ENCODE assay signal across 17 cellular contexts in the genomic region with DNA sequence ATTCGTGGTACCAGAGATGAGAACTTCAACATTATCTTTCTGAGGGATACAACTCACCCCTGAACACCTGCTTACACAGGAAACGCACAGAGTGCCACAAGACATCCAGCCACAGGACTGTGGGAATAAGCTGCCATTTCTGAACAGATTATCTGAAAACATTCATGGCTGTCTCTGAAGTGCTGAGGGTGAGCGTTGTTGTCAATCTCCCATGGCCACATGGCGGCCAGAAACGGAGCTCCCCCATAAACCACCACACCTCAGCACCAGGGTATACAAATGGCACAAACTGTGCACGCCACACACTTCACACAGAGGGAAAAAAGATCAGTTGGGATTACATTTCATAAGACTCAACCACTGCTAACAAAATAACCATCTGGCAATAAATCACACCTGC. TPM values are rescaled to one million over a fixed set of nuclear protein-coding genes. Genes with fewer than 3 reads are reported as not detected.
DNase-seq lines count a peak whose midpoint lies in the region; ATAC-seq, FAIRE-seq and TF ChIP-seq lines count a peak whose summit lies in the region.
"Had no signal": no experiment of that assay in that cellular context is flagged by ENCODE, and none has a peak within 500 bp of the region (broad histone marks: within the 10 kb centered on the region; RNA-seq: fewer than 3 reads in every experiment).

No MANE protein-coding gene starts in this region.

- H3K4me3 ChIP-seq in gastrocnemius medialis = no peak overlapping the region
- H3K4me3 ChIP-seq: cardiac muscle cell, heart left ventricle, lung, stomach had no signal

- no peak for DNase-seq in activated T-cell treated with anti-CD3 and anti-CD28 coated beads, Interleukin-2, amount 50 U/mL, for 72 hours
- DNase-seq in activated T-cell treated with anti-CD3 and anti-CD28 coated beads, Interleukin-2, amount 50 U/mL, for 1 hour = no peak
- DNase-seq in gastrocnemius medialis = no peak
- DNase-seq in NCI-H748 (lab: John Stamatoyannopoulos, UW; ENCODE audit: unreplicated experiment) = no peak
- no peak for DNase-seq in H54 (ENCODE audit: insufficient read length, low spot score)
- DNase-seq: activated B cell treated with CpG ODN at 0.5 μM for 24 hours; effector CD4-positive, alpha-beta T cell; NCI-H1694 treated with DMSO at 0.1 percent for 48 hours; stomach had no signal

- H3K36me3 ChIP-seq in KOPT-K1 (ENCODE audit: insufficient read depth, low read length) = no peaks in the 10 kb centered on the region
- no peaks in the 10 kb centered on the region for H3K36me3 ChIP-seq in gastrocnemius medialis
- H3K36me3 ChIP-seq: cardiac muscle cell, heart left ventricle had no signal

- no peak for TF ChIP-seq POLR2A in gastrocnemius medialis (IDR thresholded peaks at IDR 0.05)
- no peak for TF ChIP-seq POLR2A in H54 (IDR thresholded peaks at IDR 0.05; ENCODE audit: low read depth, low read length)

- peaks cover 51 to 60% of the 10 kb centered on the region in 2 donors for H3K4me1 ChIP-seq in gastrocnemius medialis

- H3K36me3 Mint-ChIP-seq in activated T-cell treated with anti-CD3 and anti-CD28 coated beads, Interleukin-2, amount 50 U/mL, for 72 hours (ENCODE audit: insufficient read depth in 2 of 2) = peaks cover 0 to 14% of the 10 kb centered on the region in 2 donors
- peaks cover 37% of the 10 kb centered on the region for H3K36me3 Mint-ChIP-seq in dendritic cell treated with granulocyte-macrophage colony-stimulating factor and Interleukin-4, amounts not matched to agents 40 ng/mL and 50 ng/mL, for 4 days (ENCODE audit: low read depth)

- no peaks in the 10 kb centered on the region for H3K27me3 ChIP-seq in gastrocnemius medialis
- H3K27me3 ChIP-seq: cardiac muscle cell, heart left ventricle, stomach had no signal

- H3K9me3 ChIP-seq in KOPT-K1 (ENCODE audit: insufficient read depth, low read length, poor library complexity, severe bottlenecking) = no peaks in the 10 kb centered on the region
- no peaks in the 10 kb centered on the region for H3K9me3 ChIP-seq in gastrocnemius medialis
- H3K9me3 ChIP-seq: heart left ventricle, stomach had no signal

- no peak overlapping the region for H3K4me3 Mint-ChIP-seq in activated T-cell treated with anti-CD3 and anti-CD28 coated beads, Interleukin-2, amount 50 U/mL, for 72 hours
- no peak overlapping the region for H3K4me3 Mint-ChIP-seq in dendritic cell treated with granulocyte-macrophage colony-stimulating factor and Interleukin-4, amounts not matched to agents 40 ng/mL and 50 ng/mL, for 4 days
- H3K4me3 Mint-ChIP-seq: activated B cell treated with CpG ODN at 0.5 μM for 24 hours had no signal

- H3K27me3 Mint-ChIP-seq in activated T-cell treated with anti-CD3 and anti-CD28 coated beads, Interleukin-2, amount 50 U/mL, for 72 hours (ENCODE audit: low read depth) = no peaks in the 10 kb centered on the region
- H3K27me3 Mint-ChIP-seq in dendritic cell treated with granulocyte-macrophage colony-stimulating factor and Interleukin-4, amounts not matched to agents 40 ng/mL and 50 ng/mL, for 4 days = no peaks in the 10 kb centered on the region
- H3K27me3 Mint-ChIP-seq: activated B cell treated with CpG ODN at 0.5 μM for 24 hours had no signal

- no peak for FAIRE-seq in H54 (lab: Jason Lieb, UNC)
- FAIRE-seq: urothelium cell line had no signal

- no peak for TF ChIP-seq CTCF in gastrocnemius medialis (IDR thresholded peaks at IDR 0.05 in 4 of 5, conservative IDR thresholded peaks at IDR 0.05 in 1 of 5)

- no peak for ATAC-seq in activated T-cell treated with anti-CD3 and anti-CD28 coated beads, Interleukin-2, amount 50 U/mL, for 72 hours (replicated peaks in 1 of 2)
- ATAC-seq in gastrocnemius medialis (no peak), HG03571 (IDR thresholded peaks at IDR 0.05; ENCODE audit: unreplicated experiment) (no peak)
- ATAC-seq: heart left ventricle, Right ventricle myocardium inferior had no signal

- H3K27ac ChIP-seq in KOPT-K1 (ENCODE audit: low read depth, low read length, poor library complexity, severe bottlenecking) (peak overlapping the region; percentile 50), gastrocnemius medialis (peak overlapping the region; percentile 26 to 79 (median 46))
- H3K27ac ChIP-seq: cardiac muscle cell, heart left ventricle, stomach had no signal

- H3K9me3 Mint-ChIP-seq in activated T-cell treated with anti-CD3 and anti-CD28 coated beads, Interleukin-2, amount 50 U/mL, for 72 hours = no peaks in the 10 kb centered on the region
- no peaks in the 10 kb centered on the region for H3K9me3 Mint-ChIP-seq in dendritic cell treated with granulocyte-macrophage colony-stimulating factor and Interleukin-4, amounts not matched to agents 40 ng/mL and 50 ng/mL, for 4 days
- H3K9me3 Mint-ChIP-seq: activated B cell treated with CpG ODN at 0.5 μM for 24 hours had no signal

- peak overlapping the region; percentile 74 for H3K27ac Mint-ChIP-seq in activated T-cell treated with anti-CD3 and anti-CD28 coated beads, Interleukin-2, amount 50 U/mL, for 72 hours
- peak overlapping the region; percentile 40 for H3K27ac Mint-ChIP-seq in dendritic cell treated with granulocyte-macrophage colony-stimulating factor and Interleukin-4, amounts not matched to agents 40 ng/mL and 50 ng/mL, for 4 days
- H3K27ac Mint-ChIP-seq: activated B cell treated with CpG ODN at 0.5 μM for 24 hours had no signal

- in situ Hi-C loops in gastrocnemius medialis (cut with MboI; ENCODE audit: low sequenced_read_pairs in 4 of 4) = no loop called here

- peaks cover 56% of the 10 kb centered on the region for H3K4me1 Mint-ChIP-seq in activated T-cell treated with anti-CD3 and anti-CD28 coated beads, Interleukin-2, amount 50 U/mL, for 72 hours (ENCODE audit: low read depth)
- peaks cover 70% of the 10 kb centered on the region for H3K4me1 Mint-ChIP-seq in dendritic cell treated with granulocyte-macrophage colony-stimulating factor and Interleukin-4, amounts not matched to agents 40 ng/mL and 50 ng/mL, for 4 days (ENCODE audit: low read depth)

- intact Hi-C loops in dendritic cell treated with granulocyte-macrophage colony-stimulating factor and Interleukin-4, amounts not matched to agents 40 ng/mL and 50 ng/mL, for 4 days (cut with micrococcal nuclease) = loop anchor here (10.0 kb wide), 1 partner anchor 219 kb away; no protein-coding TSS in a partner anchor
- intact Hi-C loops in gastrocnemius medialis (cut with DNase I; ENCODE audit: low total_unique reads) = no loop called here

RNA-seq across cellular contexts. Expression of a gene that starts 23.7 kb away (rescaled TPM):
- total RNA-seq in activated T-cell treated with anti-CD3 and anti-CD28 coated beads, Interleukin-2, amount 50 U/mL, for 72 hours = 100 to 1,000 TPM; 154 to 157 TPM
- 100 to 1,000 TPM in 3 of 4 donors, 10 to 100 TPM in 1; 99.6 to 172 (median 103) TPM for total RNA-seq in gastrocnemius medialis
